In the genomic region with DNA sequence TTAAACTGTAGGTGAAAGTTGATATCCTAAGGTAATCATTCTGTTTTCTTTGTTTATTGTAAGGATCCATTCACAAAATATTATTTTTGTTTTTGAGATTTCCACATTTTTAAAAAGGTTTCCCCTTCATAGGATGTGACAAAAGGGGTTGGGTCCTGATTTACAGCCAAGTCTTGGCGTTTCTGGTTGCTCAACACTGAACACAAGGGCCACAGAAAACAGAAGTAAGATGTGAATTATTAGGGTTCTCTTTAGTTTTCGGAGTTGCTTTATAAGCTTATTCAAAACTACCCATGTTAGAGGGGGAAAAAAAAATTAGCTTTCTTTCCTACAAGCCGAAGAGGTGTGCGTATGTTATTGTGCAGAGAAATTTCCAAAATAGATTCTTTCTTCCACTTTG, we compare ENCODE assay signal across 1 cellular context.
TF ChIP-seq lines count a peak whose summit lies in the region.

No MANE protein-coding gene starts in this region.

TF ChIP-seq in HepG2, 621 proteins besides CTCF, POLR2A, EP300 and RAD21:
- TF ChIP-seq, protein P1, sequence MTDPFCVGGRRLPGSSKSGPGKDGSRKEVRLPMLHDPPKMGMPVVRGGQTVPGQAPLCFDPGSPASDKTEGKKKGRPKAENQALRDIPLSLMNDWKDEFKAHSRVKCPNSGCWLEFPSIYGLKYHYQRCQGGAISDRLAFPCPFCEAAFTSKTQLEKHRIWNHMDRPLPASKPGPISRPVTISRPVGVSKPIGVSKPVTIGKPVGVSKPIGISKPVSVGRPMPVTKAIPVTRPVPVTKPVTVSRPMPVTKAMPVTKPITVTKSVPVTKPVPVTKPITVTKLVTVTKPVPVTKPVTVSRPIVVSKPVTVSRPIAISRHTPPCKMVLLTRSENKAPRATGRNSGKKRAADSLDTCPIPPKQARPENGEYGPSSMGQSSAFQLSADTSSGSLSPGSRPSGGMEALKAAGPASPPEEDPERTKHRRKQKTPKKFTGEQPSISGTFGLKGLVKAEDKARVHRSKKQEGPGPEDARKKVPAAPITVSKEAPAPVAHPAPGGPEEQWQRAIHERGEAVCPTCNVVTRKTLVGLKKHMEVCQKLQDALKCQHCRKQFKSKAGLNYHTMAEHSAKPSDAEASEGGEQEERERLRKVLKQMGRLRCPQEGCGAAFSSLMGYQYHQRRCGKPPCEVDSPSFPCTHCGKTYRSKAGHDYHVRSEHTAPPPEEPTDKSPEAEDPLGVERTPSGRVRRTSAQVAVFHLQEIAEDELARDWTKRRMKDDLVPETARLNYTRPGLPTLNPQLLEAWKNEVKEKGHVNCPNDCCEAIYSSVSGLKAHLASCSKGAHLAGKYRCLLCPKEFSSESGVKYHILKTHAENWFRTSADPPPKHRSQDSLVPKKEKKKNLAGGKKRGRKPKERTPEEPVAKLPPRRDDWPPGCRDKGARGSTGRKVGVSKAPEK (CRISPR knock-in tag; IDR thresholded peaks at IDR 0.05; ENCODE audit: borderline replicate concordance) = no peak
- TF ChIP-seq FOXK1 (CRISPR knock-in tag; IDR thresholded peaks at IDR 0.05; ENCODE audit: borderline replicate concordance, low read depth) = no peak
- no peak for TF ChIP-seq SAFB2 (CRISPR knock-in tag; IDR thresholded peaks at IDR 0.05; ENCODE audit: borderline replicate concordance, low read depth)
- TF ChIP-seq, protein P2, sequence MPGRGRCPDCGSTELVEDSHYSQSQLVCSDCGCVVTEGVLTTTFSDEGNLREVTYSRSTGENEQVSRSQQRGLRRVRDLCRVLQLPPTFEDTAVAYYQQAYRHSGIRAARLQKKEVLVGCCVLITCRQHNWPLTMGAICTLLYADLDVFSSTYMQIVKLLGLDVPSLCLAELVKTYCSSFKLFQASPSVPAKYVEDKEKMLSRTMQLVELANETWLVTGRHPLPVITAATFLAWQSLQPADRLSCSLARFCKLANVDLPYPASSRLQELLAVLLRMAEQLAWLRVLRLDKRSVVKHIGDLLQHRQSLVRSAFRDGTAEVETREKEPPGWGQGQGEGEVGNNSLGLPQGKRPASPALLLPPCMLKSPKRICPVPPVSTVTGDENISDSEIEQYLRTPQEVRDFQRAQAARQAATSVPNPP (CRISPR knock-in tag; IDR thresholded peaks at IDR 0.05) = no peak
- TF ChIP-seq HOXA9 (CRISPR knock-in tag; IDR thresholded peaks at IDR 0.05; ENCODE audit: borderline replicate concordance) = no peak
- no peak for TF ChIP-seq ZNF256 (CRISPR knock-in tag; conservative IDR thresholded peaks at IDR 0.05)
- TF ChIP-seq ZNF432 (CRISPR knock-in tag; IDR thresholded peaks at IDR 0.05; ENCODE audit: borderline replicate concordance) = no peak
- TF ChIP-seq, protein P3, sequence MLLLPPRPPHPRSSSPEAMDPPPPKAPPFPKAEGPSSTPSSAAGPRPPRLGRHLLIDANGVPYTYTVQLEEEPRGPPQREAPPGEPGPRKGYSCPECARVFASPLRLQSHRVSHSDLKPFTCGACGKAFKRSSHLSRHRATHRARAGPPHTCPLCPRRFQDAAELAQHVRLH (CRISPR knock-in tag; IDR thresholded peaks at IDR 0.05; ENCODE audit: borderline replicate concordance, low read depth) = no peak
- TF ChIP-seq ZNF607 (CRISPR knock-in tag; IDR thresholded peaks at IDR 0.05; ENCODE audit: borderline replicate concordance) = no peak
- TF ChIP-seq ZNF547 (CRISPR knock-in tag; IDR thresholded peaks at IDR 0.05) = no peak
- no peak for TF ChIP-seq PPARG (CRISPR knock-in tag; conservative IDR thresholded peaks at IDR 0.05)
- no peak for TF ChIP-seq YEATS4 (CRISPR knock-in tag; IDR thresholded peaks at IDR 0.05; ENCODE audit: borderline replicate concordance)
- TF ChIP-seq, protein P4, sequence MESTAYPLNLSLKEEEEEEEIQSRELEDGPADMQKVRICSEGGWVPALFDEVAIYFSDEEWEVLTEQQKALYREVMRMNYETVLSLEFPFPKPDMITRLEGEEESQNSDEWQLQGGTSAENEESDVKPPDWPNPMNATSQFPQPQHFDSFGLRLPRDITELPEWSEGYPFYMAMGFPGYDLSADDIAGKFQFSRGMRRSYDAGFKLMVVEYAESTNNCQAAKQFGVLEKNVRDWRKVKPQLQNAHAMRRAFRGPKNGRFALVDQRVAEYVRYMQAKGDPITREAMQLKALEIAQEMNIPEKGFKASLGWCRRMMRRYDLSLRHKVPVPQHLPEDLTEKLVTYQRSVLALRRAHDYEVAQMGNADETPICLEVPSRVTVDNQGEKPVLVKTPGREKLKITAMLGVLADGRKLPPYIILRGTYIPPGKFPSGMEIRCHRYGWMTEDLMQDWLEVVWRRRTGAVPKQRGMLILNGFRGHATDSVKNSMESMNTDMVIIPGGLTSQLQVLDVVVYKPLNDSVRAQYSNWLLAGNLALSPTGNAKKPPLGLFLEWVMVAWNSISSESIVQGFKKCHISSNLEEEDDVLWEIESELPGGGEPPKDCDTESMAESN (CRISPR knock-in tag; conservative IDR thresholded peaks at IDR 0.05) = no peak
- no peak for TF ChIP-seq ZNF670 (CRISPR knock-in tag; IDR thresholded peaks at IDR 0.05; ENCODE audit: borderline replicate concordance)
- TF ChIP-seq ZNF337 (CRISPR knock-in tag; IDR thresholded peaks at IDR 0.05; ENCODE audit: borderline replicate concordance, low read depth) = no peak
- TF ChIP-seq SCMH1 (CRISPR knock-in tag; IDR thresholded peaks at IDR 0.05; ENCODE audit: borderline replicate concordance) = no peak
- no peak for TF ChIP-seq GABPB1 (CRISPR knock-in tag; IDR thresholded peaks at IDR 0.05)
- TF ChIP-seq ZNF121 (CRISPR knock-in tag; IDR thresholded peaks at IDR 0.05) = no peak
- TF ChIP-seq, protein P5, sequence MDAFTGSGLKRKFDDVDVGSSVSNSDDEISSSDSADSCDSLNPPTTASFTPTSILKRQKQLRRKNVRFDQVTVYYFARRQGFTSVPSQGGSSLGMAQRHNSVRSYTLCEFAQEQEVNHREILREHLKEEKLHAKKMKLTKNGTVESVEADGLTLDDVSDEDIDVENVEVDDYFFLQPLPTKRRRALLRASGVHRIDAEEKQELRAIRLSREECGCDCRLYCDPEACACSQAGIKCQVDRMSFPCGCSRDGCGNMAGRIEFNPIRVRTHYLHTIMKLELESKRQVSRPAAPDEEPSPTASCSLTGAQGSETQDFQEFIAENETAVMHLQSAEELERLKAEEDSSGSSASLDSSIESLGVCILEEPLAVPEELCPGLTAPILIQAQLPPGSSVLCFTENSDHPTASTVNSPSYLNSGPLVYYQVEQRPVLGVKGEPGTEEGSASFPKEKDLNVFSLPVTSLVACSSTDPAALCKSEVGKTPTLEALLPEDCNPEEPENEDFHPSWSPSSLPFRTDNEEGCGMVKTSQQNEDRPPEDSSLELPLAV (CRISPR knock-in tag; conservative IDR thresholded peaks at IDR 0.05; ENCODE audit: low read depth) = no peak
- no peak for TF ChIP-seq HOXA5 (CRISPR knock-in tag; IDR thresholded peaks at IDR 0.05)
